Comparison of ENCODE assay signal across 34 cellular contexts in genomic region chr11:93579187-93579773, GRCh38.
"Had no signal": no experiment of that assay in that cellular context is flagged by ENCODE, and none has a peak within 500 bp of the region (broad histone marks: within the 10 kb centered on the region; RNA-seq: fewer than 3 reads in every experiment).

No MANE protein-coding gene starts in this region.

- FAIRE-seq: endometrium, endothelial cell of umbilical vein, frontal cortex had no signal

- H3K4me1 Mint-ChIP-seq: activated B cell treated with CpG ODN at 0.5 μM for 24 hours; activated naive CD4-positive, alpha-beta T cell treated with anti-CD3 and anti-CD28 coated beads, Interleukin-2, amount 10 ng/mL, durations not matched to agents 7 days and 5 days; activated naive CD8-positive, alpha-beta T cell treated with anti-CD3 and anti-CD28 coated beads, Interleukin-2, amount 10 ng/mL, durations not matched to agents 7 days and 5 days; brain; T-helper 17 cell had no signal

- H3K9me3 ChIP-seq: breast epithelium, colonic mucosa had no signal

- H3K36me3 ChIP-seq: ascending aorta, breast epithelium, cardiac muscle cell, colonic mucosa, esophagus squamous epithelium, heart left ventricle, WERI-Rb-1 had no signal

- DNase-seq: activated B cell treated with CpG ODN at 0.5 μM for 24 hours; activated CD4-positive, alpha-beta T cell treated with anti-CD3 and anti-CD28 coated beads for 4 hours; activated CD4-positive, alpha-beta T cell treated with anti-CD3 and anti-CD28 coated beads, Interleukin-2, amount 50 U/mL, for 1 hour; activated CD4-positive, alpha-beta T cell treated with anti-CD3 and anti-CD28 coated beads, Interleukin-2, amount 50 U/mL, for 48 hours; activated CD8-positive, alpha-beta memory T cell treated with anti-CD3 and anti-CD28 coated beads, Interleukin-2, amount 50 U/mL, for 48 hours; activated gamma-delta T cell; activated naive CD4-positive, alpha-beta T cell; activated naive CD4-positive, alpha-beta T cell treated with anti-CD3 and anti-CD28 coated beads, Interleukin-2, amount 10 ng/mL, durations not matched to agents 7 days and 5 days; activated naive CD8-positive, alpha-beta T cell treated with anti-CD3 and anti-CD28 coated beads, Interleukin-2, amount 10 ng/mL, durations not matched to agents 7 days and 5 days; activated T-cell treated with anti-CD3 and anti-CD28 coated beads for 4 hours; activated T-cell treated with anti-CD3 and anti-CD28 coated beads, Interleukin-2, amount 50 U/mL, for 48 hours; central memory CD4-positive, alpha-beta T cell; cerebellar nuclear complex; colonic mucosa; effector CD8-positive, alpha-beta T cell; esophagus squamous epithelium; foreskin fibroblast; glutamatergic neuron; heart left ventricle; T-helper 1 cell; T-helper 17 cell; T1000; WERI-Rb-1 had no signal

- H3K4me3 Mint-ChIP-seq: activated B cell treated with CpG ODN at 0.5 μM for 24 hours; activated naive CD4-positive, alpha-beta T cell treated with anti-CD3 and anti-CD28 coated beads, Interleukin-2, amount 10 ng/mL, durations not matched to agents 7 days and 5 days; activated naive CD8-positive, alpha-beta T cell treated with anti-CD3 and anti-CD28 coated beads, Interleukin-2, amount 10 ng/mL, durations not matched to agents 7 days and 5 days; activated T-helper 1 cell treated with anti-CD3 and anti-CD28 coated beads, Interleukin-12 subunit alpha, Interleukin-12 subunit beta, Interleukin-2, Interleukin-4 antibody, amounts not matched to agents 30 ng/mL and 10 ng/mL and 1 ng/mL, durations not matched to agents 14 hours and 24 hours and 36 hours; brain; T-helper 17 cell; T-helper 2 cell treated with Interferon-gamma antibody and Interleukin-4, amounts not matched to agents 5 μg/mL and 100 μg/mL, for 36 hours had no signal

- H3K27me3 Mint-ChIP-seq: brain had no signal

- H3K36me3 Mint-ChIP-seq: activated naive CD4-positive, alpha-beta T cell treated with anti-CD3 and anti-CD28 coated beads, Interleukin-2, amount 10 ng/mL, durations not matched to agents 7 days and 5 days; activated naive CD4-positive, alpha-beta T cell treated with anti-CD3 and anti-CD28 coated beads, Interleukin-2, amount 50 U/mL, for 72 hours; activated naive CD8-positive, alpha-beta T cell treated with anti-CD3 and anti-CD28 coated beads, Interleukin-2, amount 10 ng/mL, durations not matched to agents 7 days and 5 days; brain had no signal

- H3K4me3 ChIP-seq: ascending aorta, breast epithelium, cardiac muscle cell, colonic mucosa, esophagus squamous epithelium, heart left ventricle had no signal

- ATAC-seq: activated naive CD4-positive, alpha-beta T cell treated with anti-CD3 and anti-CD28 coated beads, Interleukin-2, amount 50 U/mL, for 72 hours; heart left ventricle; T-helper 17 cell had no signal

- H3K27ac ChIP-seq: ascending aorta, breast epithelium, cardiac muscle cell, colonic mucosa, epithelial cell of prostate, esophagus squamous epithelium, heart left ventricle, WERI-Rb-1 had no signal

- H3K9me3 Mint-ChIP-seq: activated naive CD4-positive, alpha-beta T cell treated with anti-CD3 and anti-CD28 coated beads, Interleukin-2, amount 10 ng/mL, durations not matched to agents 7 days and 5 days; activated naive CD4-positive, alpha-beta T cell treated with anti-CD3 and anti-CD28 coated beads, Interleukin-2, amount 50 U/mL, for 72 hours; activated naive CD8-positive, alpha-beta T cell treated with anti-CD3 and anti-CD28 coated beads, Interleukin-2, amount 10 ng/mL, durations not matched to agents 7 days and 5 days; activated T-helper 1 cell treated with anti-CD3 and anti-CD28 coated beads, Interleukin-12 subunit alpha, Interleukin-12 subunit beta, Interleukin-2, Interleukin-4 antibody, amounts not matched to agents 30 ng/mL and 10 ng/mL and 1 ng/mL, durations not matched to agents 14 hours and 24 hours and 36 hours; T-helper 2 cell treated with Interferon-gamma antibody and Interleukin-4, amounts not matched to agents 5 μg/mL and 100 μg/mL, for 36 hours had no signal

- H3K4me1 ChIP-seq: ascending aorta, breast epithelium, colonic mucosa, esophagus squamous epithelium, heart left ventricle had no signal

- H3K27me3 ChIP-seq: ascending aorta, breast epithelium, cardiac muscle cell, colonic mucosa, esophagus squamous epithelium, heart left ventricle had no signal
